1 cellular context compared by ENCODE assay signal in the genomic region with DNA sequence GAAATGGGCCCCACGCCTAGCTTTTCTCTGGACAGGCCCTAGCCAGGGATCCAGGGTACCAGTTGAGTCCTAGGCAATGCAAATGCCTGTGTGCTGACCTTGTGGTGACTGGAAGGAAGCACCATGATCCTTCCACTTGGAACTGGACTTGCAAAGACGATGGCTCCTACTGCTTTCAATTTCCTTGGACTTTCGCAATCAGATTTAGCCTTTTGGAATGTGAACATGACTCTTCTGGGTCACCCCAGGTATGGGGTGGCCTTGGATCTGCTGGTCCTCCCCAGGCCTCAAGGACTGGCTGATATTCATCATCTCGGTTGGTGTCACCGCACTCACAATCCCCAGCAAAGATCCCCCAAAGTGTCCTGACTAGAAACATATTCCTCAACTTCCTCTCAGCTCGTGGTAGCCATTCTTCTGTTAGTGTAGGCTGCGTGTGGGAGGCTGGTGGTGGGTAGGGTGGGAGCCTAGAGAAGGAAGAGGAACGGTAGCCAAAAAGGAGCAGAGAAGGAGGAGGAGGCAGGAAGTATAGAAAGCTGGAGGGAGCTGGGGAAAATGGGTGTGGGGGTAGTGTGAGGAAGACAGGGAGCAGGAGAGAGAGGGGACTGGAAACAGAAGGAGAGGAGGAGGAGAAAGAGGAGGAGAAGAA.
TF ChIP-seq lines count a peak whose summit lies in the region.

No MANE protein-coding gene starts in this region.

TF ChIP-seq in H1, 55 proteins besides CTCF, POLR2A, EP300 and RAD21:
- TF ChIP-seq CEBPB (IDR thresholded peaks at IDR 0.05; ENCODE audit: low read depth, low read length) = peak; percentile 18; the same call in 1 of the 2 replicates
- no peak for TF ChIP-seq KDM4A (IDR thresholded peaks at IDR 0.05; ENCODE audit: low read depth, low read length, severe bottlenecking)
